ENCODE assay signal across 9 cellular contexts in the genomic region with DNA sequence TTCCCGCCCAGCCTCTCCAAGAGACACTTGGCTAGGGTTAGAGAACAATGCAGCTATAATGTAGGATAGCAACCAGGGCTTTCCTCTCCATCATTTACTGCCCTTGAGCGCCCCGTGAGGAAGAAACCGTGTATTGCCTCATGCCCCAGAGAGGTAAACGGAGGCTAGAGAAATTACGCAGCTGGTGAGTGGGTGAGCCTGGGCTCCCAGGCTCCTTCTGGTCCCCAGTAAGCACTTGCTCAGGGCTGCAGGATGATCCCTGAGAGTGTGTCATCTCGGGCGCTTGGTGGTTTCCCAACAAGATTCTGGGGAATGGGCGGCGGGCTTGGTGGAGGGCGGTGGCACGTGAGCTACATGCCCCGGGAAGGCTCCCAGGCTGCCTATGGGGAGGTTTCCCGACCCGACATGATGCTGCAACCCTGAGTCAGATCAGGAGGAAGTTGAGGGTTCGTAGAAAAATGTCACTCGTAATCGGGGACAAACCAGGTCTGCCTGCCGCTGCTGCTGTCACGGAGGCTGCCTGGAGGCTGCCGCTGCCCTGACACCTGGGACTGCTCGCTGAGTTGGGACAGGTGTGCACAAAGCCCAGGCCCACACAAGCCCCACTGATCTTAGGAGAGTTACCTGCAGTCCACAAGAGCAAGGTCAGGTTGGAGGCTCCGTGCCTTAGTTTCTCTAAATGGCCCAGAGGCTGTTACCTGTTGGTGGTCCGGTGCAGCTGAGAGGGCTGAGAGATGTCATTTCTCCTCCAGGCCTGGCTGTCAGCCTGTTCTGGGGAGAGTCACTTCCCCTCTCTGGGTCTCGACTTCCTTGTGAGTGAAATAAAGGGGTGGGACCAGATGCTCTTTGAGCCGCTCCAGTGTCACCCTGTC. TPM values are rescaled to one million over a fixed set of nuclear protein-coding genes. Genes with fewer than 3 reads are reported as not detected.
DNase-seq lines count a peak whose midpoint lies in the region; ATAC-seq and TF ChIP-seq lines count a peak whose summit lies in the region.
"Had no signal": no experiment of that assay in that cellular context is flagged by ENCODE, and none has a peak within 500 bp of the region (broad histone marks: within the 10 kb centered on the region; RNA-seq: fewer than 3 reads in every experiment).

A gene with protein sequence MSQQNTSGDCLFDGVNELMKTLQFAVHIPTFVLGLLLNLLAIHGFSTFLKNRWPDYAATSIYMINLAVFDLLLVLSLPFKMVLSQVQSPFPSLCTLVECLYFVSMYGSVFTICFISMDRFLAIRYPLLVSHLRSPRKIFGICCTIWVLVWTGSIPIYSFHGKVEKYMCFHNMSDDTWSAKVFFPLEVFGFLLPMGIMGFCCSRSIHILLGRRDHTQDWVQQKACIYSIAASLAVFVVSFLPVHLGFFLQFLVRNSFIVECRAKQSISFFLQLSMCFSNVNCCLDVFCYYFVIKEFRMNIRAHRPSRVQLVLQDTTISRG (minus strand): TSS at position 773 of the 872 bp plus-strand sequence. CDS start 14,280 bp downstream, outside the sequence.

- no peaks in the 10 kb centered on the region for H4K20me1 ChIP-seq in OCI-LY1 (ENCODE audit: insufficient read depth, low read length)

- peak within 1 kb of the TSS; percentile 60 for H3K4me3 Mint-ChIP-seq in activated naive CD4-positive, alpha-beta T cell treated with anti-CD3 and anti-CD28 coated beads for 36 hours
- peak within 1 kb of the TSS; percentile 80 to 89 (median 86) for H3K4me3 Mint-ChIP-seq in naive thymus-derived CD4-positive, alpha-beta T cell

- H3K9ac ChIP-seq in OCI-LY1 (ENCODE audit: low read length): no peak within 1 kb of the TSS; the same call in 1 of the 2 replicates

- H2AFZ ChIP-seq in OCI-LY1 (ENCODE audit: low read length): no peak within 1 kb of the TSS

- no peaks in the 10 kb centered on the region for H3K9me3 Mint-ChIP-seq in activated naive CD4-positive, alpha-beta T cell treated with anti-CD3 and anti-CD28 coated beads for 36 hours
- H3K9me3 Mint-ChIP-seq in naive thymus-derived CD4-positive, alpha-beta T cell: no peaks in the 10 kb centered on the region

- peak; percentile 55 for TF ChIP-seq CTCF in OCI-LY1 (IDR thresholded peaks at IDR 0.05; ENCODE audit: low read length)
- peak in 1 of 5 experiments; percentile 19 for TF ChIP-seq CTCF in tibial nerve (IDR thresholded peaks at IDR 0.05)

- H3K27me3 Mint-ChIP-seq in activated naive CD4-positive, alpha-beta T cell treated with anti-CD3 and anti-CD28 coated beads for 36 hours (ENCODE audit: low read depth): peaks cover 2% of the 10 kb centered on the region
- H3K27me3 Mint-ChIP-seq in naive thymus-derived CD4-positive, alpha-beta T cell: peaks cover 0 to 30% (median 0%) of the 10 kb centered on the region in 5 donors

- H3K27ac Mint-ChIP-seq in activated naive CD4-positive, alpha-beta T cell treated with anti-CD3 and anti-CD28 coated beads for 36 hours: peak within 1 kb of the TSS; percentile 91
- peak within 1 kb of the TSS; percentile 58 to 92 (median 86) for H3K27ac Mint-ChIP-seq in naive thymus-derived CD4-positive, alpha-beta T cell

- H3K9me2 ChIP-seq in OCI-LY1 (ENCODE audit: low read depth, low read length): no peaks in the 10 kb centered on the region

- H3K36me3 ChIP-seq in OCI-LY1 (ENCODE audit: insufficient read depth, low read length): no peaks in the 10 kb centered on the region
- H3K36me3 ChIP-seq in naive thymus-derived CD4-positive, alpha-beta T cell (ENCODE audit: control insufficient read depth in 2 of 3, insufficient read depth in 3 of 3, low read length in 3 of 3): no peaks in the 10 kb centered on the region
- no peaks in the 10 kb centered on the region for H3K36me3 ChIP-seq in tibial nerve

- DNase-seq in activated naive CD4-positive, alpha-beta T cell treated with anti-CD3 and anti-CD28 coated beads for 36 hours: peak; percentile 83
- DNase-seq in naive thymus-derived CD4-positive, alpha-beta T cell: peak in 7 of 9 donors; percentile 27 to 68 (median 39)
- no peak for DNase-seq in tibial nerve (ENCODE audit: low spot score in 2 of 2)
- no peak for DNase-seq in NCI-H2029 (lab: John Stamatoyannopoulos, UW)
- DNase-seq in NCI-H446 (lab: John Stamatoyannopoulos, UW): no peak

- peaks cover 63% of the 10 kb centered on the region for H3K4me1 Mint-ChIP-seq in activated naive CD4-positive, alpha-beta T cell treated with anti-CD3 and anti-CD28 coated beads for 36 hours (ENCODE audit: low read depth)
- H3K4me1 Mint-ChIP-seq in naive thymus-derived CD4-positive, alpha-beta T cell: peaks cover 28 to 50% (median 38%) of the 10 kb centered on the region in 7 donors

- H3K27me3 ChIP-seq in OCI-LY1 (ENCODE audit: insufficient read depth, low read length): peaks cover 5% of the 10 kb centered on the region; the same call in 1 of the 2 replicates
- H3K27me3 ChIP-seq in naive thymus-derived CD4-positive, alpha-beta T cell (ENCODE audit: control insufficient read depth in 2 of 2, insufficient read depth in 2 of 2, low read length in 2 of 2): no peaks in the 10 kb centered on the region
- H3K27me3 ChIP-seq in tibial nerve: no peaks in the 10 kb centered on the region

- H3F3A ChIP-seq in OCI-LY1 (ENCODE audit: insufficient read depth, low read length): no peaks in the 10 kb centered on the region

- H3K9me3 ChIP-seq in OCI-LY1 (ENCODE audit: low read length) (no peaks in the 10 kb centered on the region), tibial nerve (no peaks in the 10 kb centered on the region)
- H3K9me3 ChIP-seq in naive thymus-derived CD4-positive, alpha-beta T cell (ENCODE audit: control insufficient read depth in 2 of 3, low read length in 3 of 3): no peaks in the 10 kb centered on the region

- H3K79me2 ChIP-seq in OCI-LY1 (ENCODE audit: insufficient read depth, low read length): no peaks in the 10 kb centered on the region

- peak; percentile 35 for ATAC-seq in HG02610 (IDR thresholded peaks at IDR 0.05; ENCODE audit: unreplicated experiment)
- peak; percentile 78 for ATAC-seq in naive thymus-derived CD4-positive, alpha-beta T cell

- H3K36me3 Mint-ChIP-seq in activated naive CD4-positive, alpha-beta T cell treated with anti-CD3 and anti-CD28 coated beads for 36 hours (ENCODE audit: low read depth): no peaks in the 10 kb centered on the region
- no peaks in the 10 kb centered on the region for H3K36me3 Mint-ChIP-seq in naive thymus-derived CD4-positive, alpha-beta T cell

- H3K4me1 ChIP-seq in OCI-LY1 (ENCODE audit: insufficient read depth, low read length, severe bottlenecking): peaks cover 9% of the 10 kb centered on the region
- H3K4me1 ChIP-seq in naive thymus-derived CD4-positive, alpha-beta T cell (ENCODE audit: control insufficient read depth in 2 of 2, insufficient read depth in 2 of 2, low read length in 2 of 2): peaks cover 5 to 11% of the 10 kb centered on the region in 2 donors
- no peaks in the 10 kb centered on the region for H3K4me1 ChIP-seq in tibial nerve

- no peak for TF ChIP-seq EP300 in tibial nerve (IDR thresholded peaks at IDR 0.05)

- intact Hi-C loops in activated naive CD4-positive, alpha-beta T cell treated with anti-CD3 and anti-CD28 coated beads for 36 hours (cut with micrococcal nuclease): loop anchor here (1.0 to 5.0 kb wide), 3 partner anchors 19 to 264 kb away; a partner anchor contains a TSS
- intact Hi-C loops in naive thymus-derived CD4-positive, alpha-beta T cell (cut with micrococcal nuclease): loop anchor here (1.0 to 5.0 kb wide), 5 partner anchors 19 to 62 kb away; a partner anchor contains a TSS

- peak within 1 kb of the TSS; percentile 58 for H3K4me2 ChIP-seq in OCI-LY1 (ENCODE audit: low read length)

- TF ChIP-seq POLR2A in GM18526 (IDR thresholded peaks at IDR 0.05; ENCODE audit: extremely low read depth, insufficient read length): peak; percentile 35
- TF ChIP-seq POLR2A in tibial nerve (IDR thresholded peaks at IDR 0.05): no peak

- POLR2A ChIA-PET in naive thymus-derived CD4-positive, alpha-beta T cell (lab: Charles Lee): no interaction called here

- peak within 1 kb of the TSS; percentile 37 for H3K4me3 ChIP-seq in OCI-LY1 (ENCODE audit: low read depth, low read length, poor library complexity, severe bottlenecking)
- peak within 1 kb of the TSS; percentile 63 for H3K4me3 ChIP-seq in naive thymus-derived CD4-positive, alpha-beta T cell (ENCODE audit: low read length)
- H3K4me3 ChIP-seq in tibial nerve: peak within 1 kb of the TSS in 2 of 4 donors; percentile 3 to 31

- 64 to 67% methylated on average over 18 to 22 of the region's 26 CpGs for WGBS in tibial nerve, 2 donors

- no peak within 1 kb of the TSS for H3K27ac ChIP-seq in OCI-LY1 (ENCODE audit: low read depth, low read length, poor library complexity, severe bottlenecking)
- peak within 1 kb of the TSS; percentile 58 for H3K27ac ChIP-seq in naive thymus-derived CD4-positive, alpha-beta T cell (ENCODE audit: low read depth, low read length)
- H3K27ac ChIP-seq in tibial nerve: no peak within 1 kb of the TSS

- CTCF ChIA-PET in activated naive CD4-positive, alpha-beta T cell treated with anti-CD3 and anti-CD28 coated beads for 36 hours (lab: Charles Lee): interaction anchor here (0.6 to 2.8 kb wide), 13 partner anchors 11 to 322 kb away, joined by 3 to 19 read pairs (median 4); no protein-coding TSS in a partner anchor
- CTCF ChIA-PET in naive thymus-derived CD4-positive, alpha-beta T cell (lab: Charles Lee): interaction anchor here (0.9 to 2.2 kb wide), 3 partner anchors 14 to 49 kb away, joined by 3 to 7 read pairs (median 4); no protein-coding TSS in a partner anchor

RNA-seq across cellular contexts. Expression of the gene that starts here (rescaled TPM):
- under 1 TPM; 0.35 to 0.43 TPM for total RNA-seq in activated naive CD4-positive, alpha-beta T cell treated with anti-CD3 and anti-CD28 coated beads for 36 hours
- total RNA-seq in naive thymus-derived CD4-positive, alpha-beta T cell: 1 to 10 TPM; 1.3 to 8.8 (median 2.5) TPM
- 1 to 10 TPM; 1.4 to 1.5 TPM for polyA plus RNA-seq in naive thymus-derived CD4-positive, alpha-beta T cell
- total RNA-seq in tibial nerve: under 1 TPM in 1 of 4 donors, not detected in 3; 0.21 TPM
- polyA plus RNA-seq: neural cell had no signal

Comparison
In these comparisons a context has a peak if more than half of its experiments do, and no peak if none do; other contexts are left out.
1. Peak in DNase-seq in activated naive CD4-positive, alpha-beta T cell treated with anti-CD3 and anti-CD28 coated beads for 36 hours; RNA of the gene not detected or under 1 TPM.
2. DNase-seq: peak in naive thymus-derived CD4-positive, alpha-beta T cell (7 of 9); none in tibial nerve (0 of 2), NCI-H2029 (single experiment) and NCI-H446 (0 of 2).